Comparison of ENCODE assay signal across 19 cellular contexts in genomic region chr17:1693339-1693738, GRCh38. TPM values are rescaled to one million over a fixed set of nuclear protein-coding genes. Genes with fewer than 3 reads are reported as not detected.
A peak's percentile ranks its signal among the peaks of the same experiment; 100 is the strongest.
DNase-seq lines count a peak whose midpoint lies in the region; ATAC-seq, FAIRE-seq and TF ChIP-seq lines count a peak whose summit lies in the region.
"Had no signal": no experiment of that assay in that cellular context is flagged by ENCODE, and none has a peak within 500 bp of the region (broad histone marks: within the 10 kb centered on the region; RNA-seq: fewer than 3 reads in every experiment).

No MANE protein-coding gene starts in this region.

- H3K4ac ChIP-seq in mesenchymal stem cell (ENCODE audit: low read depth in 1 of 2, low read length in 2 of 2), result no peak overlapping the region

- 69% methylated on average over 7 of the region's 7 CpGs for WGBS in mesenchymal stem cell

- H3K79me1 ChIP-seq in mesenchymal stem cell (replicated peaks; ENCODE audit: low read length, poor library complexity, severe bottlenecking), result no peaks in the 10 kb centered on the region

- H3K9ac ChIP-seq in mesenchymal stem cell (ENCODE audit: low read length), result no peak overlapping the region

- no peak overlapping the region for H3K23ac ChIP-seq in mesenchymal stem cell (ENCODE audit: low read length in 2 of 2)

- no peak overlapping the region for H3K18ac ChIP-seq in mesenchymal stem cell (ENCODE audit: low read depth in 1 of 2, low read length in 2 of 2)

- H3K14ac ChIP-seq in mesenchymal stem cell (ENCODE audit: low read length in 2 of 2), result no peak overlapping the region

- CTCF ChIA-PET in Calu3 (lab: Charles Lee), result interaction anchor here (0.7 kb wide), 1 partner anchor 35 kb away, joined by 3 read pairs; no protein-coding TSS in a partner anchor

- H3K9me3 ChIP-seq in mesenchymal stem cell (ENCODE audit: control insufficient read depth, low read length), result peaks cover 4% of the 10 kb centered on the region

- no peaks in the 10 kb centered on the region for H3K27me3 Mint-ChIP-seq in Calu3 (ENCODE audit: unreplicated experiment)
- H3K27me3 Mint-ChIP-seq: CD4-positive, alpha-beta T cell had no signal

- no peak for FAIRE-seq in bronchial epithelial cell (lab: Jason Lieb, UNC)
- no peak for FAIRE-seq in frontal cortex (lab: Jason Lieb, UNC)
- FAIRE-seq: GM12878 had no signal

- H3K4me1 ChIP-seq in mesenchymal stem cell (ENCODE audit: control insufficient read depth, insufficient read depth, low read depth, low read length), result no peaks in the 10 kb centered on the region

- H3K4me3 ChIP-seq in bronchial epithelial cell (ENCODE audit: low read depth, low read length) (no peak overlapping the region), mesenchymal stem cell (ENCODE audit: insufficient read depth in 1 of 2, low read depth in 1 of 2, low read length in 2 of 2) (no peak overlapping the region)
- H3K4me3 ChIP-seq: GM12878 had no signal

- no peaks in the 10 kb centered on the region for H3K36me3 ChIP-seq in bronchial epithelial cell (ENCODE audit: control insufficient read depth, insufficient read depth, low read length)
- H3K36me3 ChIP-seq in mesenchymal stem cell (ENCODE audit: control insufficient read depth in 1 of 2, insufficient read depth in 2 of 2, low read depth in 1 of 2, low read length in 2 of 2), result no peaks in the 10 kb centered on the region

- no peak overlapping the region for H3K27ac ChIP-seq in mesenchymal stem cell (ENCODE audit: low read length, poor library complexity, severe bottlenecking)

- peak overlapping the region; percentile 12 for H3K27ac Mint-ChIP-seq in Calu3 (ENCODE audit: unreplicated experiment)
- H3K27ac Mint-ChIP-seq: CD4-positive, alpha-beta T cell had no signal

- H4K91ac ChIP-seq in mesenchymal stem cell (ENCODE audit: low read length), result no peak overlapping the region

- H2BK12ac ChIP-seq in mesenchymal stem cell (ENCODE audit: low read length in 2 of 2), result no peak overlapping the region

- no peak for TF ChIP-seq CTCF in Calu3 (IDR thresholded peaks at IDR 0.05; ENCODE audit: unreplicated experiment)
- TF ChIP-seq CTCF in bronchial epithelial cell (IDR thresholded peaks at IDR 0.05; ENCODE audit: insufficient read depth, low read length, severe bottlenecking), result no peak

- H3K27me3 ChIP-seq in bronchial epithelial cell (ENCODE audit: control insufficient read depth, insufficient read depth, low read length) (no peaks in the 10 kb centered on the region), mesenchymal stem cell (ENCODE audit: control insufficient read depth in 1 of 2, insufficient read depth in 1 of 2, low read length in 2 of 2) (no peaks in the 10 kb centered on the region)

- intact Hi-C loops in Calu3 (cut with micrococcal nuclease; ENCODE audit: unreplicated experiment), result no loop called here

- no peak overlapping the region for H3K4me2 ChIP-seq in mesenchymal stem cell (ENCODE audit: low read length, poor library complexity, severe bottlenecking)

- H2BK15ac ChIP-seq in mesenchymal stem cell (ENCODE audit: low read depth, poor library complexity, severe bottlenecking), result no peak overlapping the region

- DNase-seq in Calu3 (no peak), HT1080 (ENCODE audit: low read depth) (peak; percentile 85), bronchial epithelial cell (ENCODE audit: low read depth) (peak; percentile 20), mesenchymal stem cell (peak; percentile 71), frontal cortex (ENCODE audit: low spot score in 2 of 2) (no peak), NCI-H128 (lab: John Stamatoyannopoulos, UW; ENCODE audit: unreplicated experiment) (no peak)
- DNase-seq: CD4-positive, alpha-beta T cell; GDM1; GOT3; NCI-H1417 treated with DMSO at 0.1 percent for 48 hours; NCI-H2029; NCI-H2171; NCI-H446 treated with DMSO at 0.1 percent for 48 hours; NK-92 treated with Interleukin-12 subunit alpha and Interleukin-12 subunit beta, amount 100 ng/mL, for 24 hours; RPMI8226; SIG-M5 had no signal

- ATAC-seq in HG03025 (IDR thresholded peaks at IDR 0.05; ENCODE audit: low FRiP score, unreplicated experiment), result no peak
- ATAC-seq: GM12878 had no signal

- no peaks in the 10 kb centered on the region for H3K4me1 Mint-ChIP-seq in Calu3 (ENCODE audit: low read depth, unreplicated experiment)

- H3K4me3 Mint-ChIP-seq in Calu3 (ENCODE audit: low read depth, unreplicated experiment), result no peak overlapping the region
- H3K4me3 Mint-ChIP-seq: CD4-positive, alpha-beta T cell had no signal

- H3K9me3 Mint-ChIP-seq in Calu3 (ENCODE audit: low read depth, unreplicated experiment), result no peaks in the 10 kb centered on the region
- H3K9me3 Mint-ChIP-seq: CD4-positive, alpha-beta T cell had no signal

- no peak overlapping the region for H2BK120ac ChIP-seq in mesenchymal stem cell (ENCODE audit: low read depth, low read length)

- no peak overlapping the region for H2BK5ac ChIP-seq in mesenchymal stem cell (ENCODE audit: low read depth, low read length, poor library complexity, severe bottlenecking)

- no peak overlapping the region for H2AK5ac ChIP-seq in mesenchymal stem cell (ENCODE audit: low read length, severe bottlenecking)

- no TSS peak for BruUV-seq in Calu3 (replicated peaks; lab: Mats Ljungman, UMichigan)

- H4K8ac ChIP-seq in mesenchymal stem cell (ENCODE audit: low read length), result no peak overlapping the region

- no peaks in the 10 kb centered on the region for H3K36me3 Mint-ChIP-seq in Calu3 (ENCODE audit: insufficient read depth, unreplicated experiment)

- H2AFZ ChIP-seq in mesenchymal stem cell (ENCODE audit: low read depth, low read length), result no peak overlapping the region

RNA-seq across cellular contexts. Expression of gene PRPF8, which starts 8.7 kb away (rescaled TPM):
- 182 and 206 TPM in 2 replicates for total RNA-seq in Calu3 (2022)
- 107 and 117 TPM in 2 replicates for total RNA-seq in HT1080 (2014; rRNA removed; shearing (Covaris generic))
- 95.3 and 107 TPM in 2 replicates for polyA plus RNA-seq in HT1080 (2015; cell fraction: cytosol; rRNA removed)
- polyA plus RNA-seq in HT1080 (2015; cell fraction: nucleus; rRNA removed), result 341 and 342 TPM in 2 replicates
- 57.7 and 71.0 TPM in 2 replicates for total RNA-seq in bronchial epithelial cell
- polyA plus RNA-seq in mesenchymal stem cell (2013, experiment 1 of 2), result 89.1 TPM
- 80.8 TPM for polyA plus RNA-seq in mesenchymal stem cell (2013, experiment 2 of 2)
- 75.0 TPM for total RNA-seq in frontal cortex

RNA-seq across cellular contexts. Expression of gene TLCD2, which starts 16.8 kb away (rescaled TPM):
- total RNA-seq in Calu3 (2022) (5.9 and 6.7 TPM in 2 replicates), bronchial epithelial cell (4.5 and 19.1 TPM in 2 replicates), frontal cortex (0.41 TPM)
- 0.37 and 0.64 TPM in 2 replicates for total RNA-seq in HT1080 (2014; rRNA removed; shearing (Covaris generic))
- polyA plus RNA-seq in HT1080 (2015; cell fraction: cytosol; rRNA removed), result 1.5 and 1.6 TPM in 2 replicates
- polyA plus RNA-seq in HT1080 (2015; cell fraction: nucleus; rRNA removed), result 1.3 and 1.4 TPM in 2 replicates
- polyA plus RNA-seq in mesenchymal stem cell (2013, experiment 1 of 2), result 5.7 TPM
- polyA plus RNA-seq in mesenchymal stem cell (2013, experiment 2 of 2), result 5.4 TPM
- total RNA-seq: OCI-LY7 had no signal

RNA-seq across cellular contexts. Expression of gene WDR81, which starts 31.2 kb away (rescaled TPM):
- total RNA-seq in Calu3 (2022) (11.2 and 11.8 TPM in 2 replicates), bronchial epithelial cell (13.8 and 21.6 TPM in 2 replicates), frontal cortex (10.2 TPM)
- total RNA-seq in HT1080 (2014; rRNA removed; shearing (Covaris generic)), result 8.3 and 9.9 TPM in 2 replicates
- 8.5 and 8.6 TPM in 2 replicates for polyA plus RNA-seq in HT1080 (2015; cell fraction: cytosol; rRNA removed)
- polyA plus RNA-seq in HT1080 (2015; cell fraction: nucleus; rRNA removed), result 29.7 and 32.5 TPM in 2 replicates
- 15.3 TPM for polyA plus RNA-seq in mesenchymal stem cell (2013, experiment 1 of 2)
- 15.6 TPM for polyA plus RNA-seq in mesenchymal stem cell (2013, experiment 2 of 2)

RNA-seq across cellular contexts. Expression of gene RILP, which starts 43.7 kb away (rescaled TPM):
- total RNA-seq in Calu3 (2022) (1.8 and 3.2 TPM in 2 replicates), bronchial epithelial cell (3.4 and 3.8 TPM in 2 replicates), frontal cortex (2.9 TPM)
- total RNA-seq in HT1080 (2014; rRNA removed; shearing (Covaris generic)), result 8.0 and 8.9 TPM in 2 replicates
- polyA plus RNA-seq in HT1080 (2015; cell fraction: cytosol; rRNA removed), result 4.8 and 4.9 TPM in 2 replicates
- 3.7 and 8.2 TPM in 2 replicates for polyA plus RNA-seq in HT1080 (2015; cell fraction: nucleus; rRNA removed)
- polyA plus RNA-seq in mesenchymal stem cell (2013, experiment 1 of 2), result 10.4 TPM
- polyA plus RNA-seq in mesenchymal stem cell (2013, experiment 2 of 2), result 10.6 TPM

RNA-seq across cellular contexts. Expression of gene SCARF1, which starts 47.8 kb away (rescaled TPM):
- total RNA-seq in Calu3 (2022) (0.14 and 0.37 TPM in 2 replicates), bronchial epithelial cell (0.38 and 0.53 TPM in 2 replicates), frontal cortex (3.3 TPM)
- 1.5 and 2.5 TPM in 2 replicates for total RNA-seq in HT1080 (2014; rRNA removed; shearing (Covaris generic))
- polyA plus RNA-seq in HT1080 (2015; cell fraction: cytosol; rRNA removed), result 1.2 and 1.6 TPM in 2 replicates
- polyA plus RNA-seq in HT1080 (2015; cell fraction: nucleus; rRNA removed), result 2.1 and 2.8 TPM in 2 replicates
- polyA plus RNA-seq in mesenchymal stem cell (2013, experiment 1 of 2), result 3.0 TPM
- polyA plus RNA-seq in mesenchymal stem cell (2013, experiment 2 of 2), result 3.3 TPM

Comparison
In these comparisons a context has a peak if more than half of its experiments do, and no peak if none do; other contexts are left out.
1. DNase-seq: peak in HT1080 (single experiment), bronchial epithelial cell (single experiment) and mesenchymal stem cell (single experiment); none in Calu3 (single experiment), frontal cortex (0 of 2) and NCI-H128 (single experiment).